Comparison of ENCODE assay signal across 9 cellular contexts in genomic region chr11:61281581-61282250, GRCh38. TPM values are rescaled to one million over a fixed set of nuclear protein-coding genes. Genes with fewer than 3 reads are reported as not detected.
DNase-seq lines count a peak whose midpoint lies in the region; ATAC-seq and TF ChIP-seq lines count a peak whose summit lies in the region.
"Had no signal": no experiment of that assay in that cellular context is flagged by ENCODE, and none has a peak within 500 bp of the region (broad histone marks: within the 10 kb centered on the region; RNA-seq: fewer than 3 reads in every experiment).

No MANE protein-coding gene starts in this region.

- H3K36me3 ChIP-seq in adipocyte (ENCODE audit: control insufficient read depth, insufficient read depth, low read length, severe bottlenecking) (peaks cover 23% of the 10 kb centered on the region), right lobe of liver (no peaks in the 10 kb centered on the region), aorta (ENCODE audit: control insufficient read depth in 1 of 2, insufficient read depth in 2 of 2, low read length in 1 of 2) (no peaks in the 10 kb centered on the region)

- DNase-seq in CMK (ENCODE audit: low read depth) (peak; percentile 15), NAMALWA (ENCODE audit: low spot score) (peak; percentile 58), adipocyte (ENCODE audit: low read depth) (peak; percentile 59), right lobe of liver (peak in 1 of 3 donors; percentile 55), aorta (peak in 1 of 2 donors; percentile 84), NCI-H2171 treated with DMSO at 0.1 percent for 48 hours (lab: John Stamatoyannopoulos, UW) (no peak), epidermal melanocyte (ENCODE audit: insufficient read length, low spot score) (no peak), cortex of kidney (lab: John Stamatoyannopoulos, UW) (no peak)

- TF ChIP-seq CTCF in right lobe of liver (IDR thresholded peaks at IDR 0.05) = no peak

- no peak overlapping the region for H3K4me3 ChIP-seq in adipocyte (ENCODE audit: low read length)
- H3K4me3 ChIP-seq in right lobe of liver = no peak overlapping the region
- no peak overlapping the region for H3K4me3 ChIP-seq in aorta (ENCODE audit: low read length in 2 of 2)

- H3K4me1 ChIP-seq in adipocyte (ENCODE audit: control insufficient read depth, insufficient read depth, low read length) (no peaks in the 10 kb centered on the region), right lobe of liver (no peaks in the 10 kb centered on the region), aorta (ENCODE audit: control insufficient read depth in 1 of 2, insufficient read depth in 2 of 2, low read length in 2 of 2) (no peaks in the 10 kb centered on the region)

- H3K27me3 ChIP-seq in adipocyte (replicated peaks; ENCODE audit: control insufficient read depth, insufficient read depth, low read length) (no peaks in the 10 kb centered on the region), right lobe of liver (no peaks in the 10 kb centered on the region), aorta (ENCODE audit: control insufficient read depth in 1 of 2, insufficient read depth in 2 of 2, low read length in 1 of 2) (no peaks in the 10 kb centered on the region)

- intact Hi-C loops in right lobe of liver (cut with DNase I) = no loop called here
- intact Hi-C loops in aorta (cut with DNase I) = no loop called here

- TF ChIP-seq POLR2A in right lobe of liver (IDR thresholded peaks at IDR 0.05) = no peak

- ATAC-seq in right lobe of liver = peak; percentile 47 to 86 (median 74)
- peak; percentile 55 for ATAC-seq in aorta (ENCODE audit: low FRiP score)

- H3K27ac ChIP-seq in right lobe of liver = no peak overlapping the region
- no peak overlapping the region for H3K27ac ChIP-seq in aorta (ENCODE audit: low read depth in 1 of 2, low read length in 2 of 2)
- H3K27ac ChIP-seq: VCaP had no signal

- 60% methylated on average over 15 of the region's 35 CpGs for WGBS in right lobe of liver (ENCODE audit: insufficient coverage, low coverage, low lambda C conversion rate, missing lambda C conversion rate)
- WGBS in aorta, 2 donors = 45% methylated on average over 30 to 35 of the region's 35 CpGs

- H3K9ac ChIP-seq in adipocyte (ENCODE audit: low read length) = no peak overlapping the region

- no peaks in the 10 kb centered on the region for H3K9me3 ChIP-seq in adipocyte (ENCODE audit: control insufficient read depth, low read length)
- H3K9me3 ChIP-seq in right lobe of liver = no peaks in the 10 kb centered on the region
- H3K9me3 ChIP-seq in aorta (ENCODE audit: control insufficient read depth, low read length) = no peaks in the 10 kb centered on the region

RNA-seq across cellular contexts. Expression of gene VWCE, which starts 13.4 kb away (rescaled TPM):
- total RNA-seq in right lobe of liver (10 to 100 TPM in 2 of 6 experiments, 1 to 10 TPM in 4; 2.3 to 37.1 (median 6.0) TPM), aorta (1 to 10 TPM; 3.0 to 5.6 TPM)
- 1 to 10 TPM in 1 of 2 donors, not detected in 1; 2.0 TPM for polyA plus RNA-seq in aorta

RNA-seq across cellular contexts. Expression of gene PGA5, which starts 40.7 kb away (rescaled TPM):
- total RNA-seq in right lobe of liver (under 1 TPM in 2 of 6 experiments, not detected in 4; 0.20 to 1.00 TPM), aorta (1 to 10 TPM in 1 of 2 donors, not detected in 1; 1.0 TPM)
- polyA plus RNA-seq in aorta = under 1 TPM in 1 of 2 donors, not detected in 1; 0.10 TPM

RNA-seq across cellular contexts. Expression of gene DDB1, which starts 51.2 kb away (rescaled TPM):
- total RNA-seq in right lobe of liver = 10 to 100 TPM; 70.9 to 94.5 (median 83.9) TPM
- 100 to 1,000 TPM; 134 to 148 TPM for total RNA-seq in aorta
- 10 to 100 TPM; 44.2 to 80.1 TPM for polyA plus RNA-seq in aorta

RNA-seq across cellular contexts. Expression of gene TKFC, which starts 51.3 kb away (rescaled TPM):
- total RNA-seq in right lobe of liver (100 to 1,000 TPM in 4 of 6 experiments, 10 to 100 TPM in 2; 36.6 to 216 (median 124) TPM), aorta (10 to 100 TPM; 18.9 to 30.4 TPM)
- 10 to 100 TPM; 23.1 to 82.0 TPM for polyA plus RNA-seq in aorta

RNA-seq across cellular contexts. Expression of gene PGA4, which starts 59.6 kb away (rescaled TPM):
- 1 to 10 TPM in 1 of 6 experiments, under 1 TPM in 3, not detected in 2; 0.15 to 1.5 (median 0.52) TPM for total RNA-seq in right lobe of liver
- 1 to 10 TPM; 1.3 to 2.6 TPM for total RNA-seq in aorta
- 1 to 10 TPM in 1 of 2 donors, under 1 TPM in 1; 0.74 to 6.3 TPM for polyA plus RNA-seq in aorta

Comparison
In these comparisons a context has a peak if more than half of its experiments do, and no peak if none do; other contexts are left out.
1. DNase-seq: peak in CMK (single experiment), NAMALWA (single experiment) and adipocyte (single experiment); none in NCI-H2171 treated with DMSO at 0.1 percent for 48 hours (single experiment), epidermal melanocyte (single experiment) and cortex of kidney (single experiment).